In genomic region chr12:32125455-32126084, GRCh38 we compare ENCODE assay signal across 19 cellular contexts. TPM values are rescaled to one million over a fixed set of nuclear protein-coding genes. Genes with fewer than 3 reads are reported as not detected.
A peak's percentile ranks its signal among the peaks of the same experiment; 100 is the strongest.
DNase-seq lines count a peak whose midpoint lies in the region; ATAC-seq, FAIRE-seq and TF ChIP-seq lines count a peak whose summit lies in the region.
"Had no signal": no experiment of that assay in that cellular context is flagged by ENCODE, and none has a peak within 500 bp of the region (broad histone marks: within the 10 kb centered on the region; RNA-seq: fewer than 3 reads in every experiment).

No MANE protein-coding gene starts in this region.

- WGBS in mesodermal cell (ENCODE audit: insufficient coverage in 2 of 2), 2 experiments: 92 to 98% methylated on average over 4 to 5 of the region's 7 CpGs

- H3K9me3 ChIP-seq in Loucy (ENCODE audit: insufficient read depth, low read depth, low read length) (no peaks in the 10 kb centered on the region), mesodermal cell (ENCODE audit: control insufficient read depth, low read length) (no peaks in the 10 kb centered on the region)
- H3K9me3 ChIP-seq: BLaER1, pancreas had no signal

- TF ChIP-seq CTCF in Loucy (conservative IDR thresholded peaks at IDR 0.05; ENCODE audit: low read length) (no peak), bronchial epithelial cell (IDR thresholded peaks at IDR 0.05; ENCODE audit: insufficient read depth, low read length, severe bottlenecking) (no peak)

- H4K20me1 ChIP-seq in Loucy (ENCODE audit: insufficient read depth, low read length, poor library complexity, severe bottlenecking): peaks cover 17% of the 10 kb centered on the region

- H3K4me3 ChIP-seq in Loucy (ENCODE audit: low read length, poor library complexity, severe bottlenecking) (no peak overlapping the region), bronchial epithelial cell (ENCODE audit: low read depth, low read length) (no peak overlapping the region), mesodermal cell (ENCODE audit: extremely low read depth, insufficient read depth, low read length, poor library complexity, severe bottlenecking) (no peak overlapping the region)
- H3K4me3 ChIP-seq: BLaER1, pancreas had no signal

- H3K4me1 ChIP-seq in Loucy (ENCODE audit: insufficient read depth, low read length, poor library complexity, severe bottlenecking) (peaks cover 18% of the 10 kb centered on the region), mesodermal cell (ENCODE audit: control insufficient read depth, insufficient read depth, low read length, poor library complexity, severe bottlenecking) (peaks cover 7% of the 10 kb centered on the region)
- H3K4me1 ChIP-seq: pancreas had no signal

- no peak for FAIRE-seq in bronchial epithelial cell (lab: Jason Lieb, UNC)
- FAIRE-seq: GM18507, GM19239, pancreas had no signal

- peak; percentile 25 for DNase-seq in EH (ENCODE audit: low read depth)
- peak; percentile 52 for DNase-seq in bronchial epithelial cell (ENCODE audit: low read depth)
- no peak for DNase-seq in activated T-cell treated with anti-CD3 and anti-CD28 coated beads for 4 hours
- no peak for DNase-seq in SIG-M5 (lab: John Stamatoyannopoulos, UW)
- no peak for DNase-seq in middle frontal gyrus (ENCODE audit: extremely low spot score, low spot score)
- DNase-seq: activated CD4-positive, CD25-positive, alpha-beta regulatory T cell treated with anti-CD3 and anti-CD28 coated beads, Interleukin-2, amount 50 U/mL, for 72 hours; activated naive CD4-positive, alpha-beta T cell treated with anti-CD3 and anti-CD28 coated beads, Interleukin-2, amount 50 U/mL, for 16 hours; DMS 273 treated with DMSO at 0.1 percent for 48 hours; effector CD4-positive, alpha-beta T cell; NCI-H1092; pancreas; stimulated activated CD4-positive, alpha-beta T cell treated with anti-CD3 and anti-CD28 coated beads, Interleukin-4, amount 100 ng/mL, for 1 hour had no signal

- H3F3A ChIP-seq in Loucy (ENCODE audit: low read depth): no peaks in the 10 kb centered on the region

- peak overlapping the region; percentile 10 for H3K27ac ChIP-seq in mesodermal cell (ENCODE audit: low read depth, low read length, severe bottlenecking)
- H3K27ac ChIP-seq: BLaER1, pancreas had no signal

- no peak overlapping the region for H2AFZ ChIP-seq in Loucy (ENCODE audit: low read length)

- no peaks in the 10 kb centered on the region for H3K9me2 ChIP-seq in Loucy (replicated peaks; ENCODE audit: low read depth, low read length)

- H3K79me2 ChIP-seq in Loucy (ENCODE audit: insufficient read depth, low read length): peaks cover 12% of the 10 kb centered on the region; the same call in 1 of the 2 replicates

- no peaks in the 10 kb centered on the region for H3K27me3 ChIP-seq in Loucy (ENCODE audit: insufficient read depth, low read length, poor library complexity, severe bottlenecking)
- H3K27me3 ChIP-seq in bronchial epithelial cell (ENCODE audit: control insufficient read depth, insufficient read depth, low read length): no peaks in the 10 kb centered on the region
- H3K27me3 ChIP-seq: BLaER1, pancreas had no signal

- no peak overlapping the region for H3K9ac ChIP-seq in Loucy (ENCODE audit: low read depth, low read length, poor library complexity, severe bottlenecking)
- H3K9ac ChIP-seq: BLaER1 had no signal

- ATAC-seq in HG03135 (IDR thresholded peaks at IDR 0.05; ENCODE audit: unreplicated experiment): no peak
- ATAC-seq: left lobe of liver, pancreas had no signal

- peak overlapping the region; percentile 17 for H3K4me2 ChIP-seq in Loucy (ENCODE audit: low read depth, low read length, poor library complexity, severe bottlenecking)
- H3K4me2 ChIP-seq: BLaER1 had no signal

- no peaks in the 10 kb centered on the region for H3K36me3 ChIP-seq in Loucy (ENCODE audit: insufficient read depth, low read length)
- H3K36me3 ChIP-seq in bronchial epithelial cell (ENCODE audit: control insufficient read depth, insufficient read depth, low read length): no peaks in the 10 kb centered on the region
- H3K36me3 ChIP-seq in mesodermal cell (ENCODE audit: control insufficient read depth, insufficient read depth, low read length): peaks cover 18% of the 10 kb centered on the region
- H3K36me3 ChIP-seq: pancreas had no signal

RNA-seq across cellular contexts. Expression of gene BICD1, which starts 18.9 kb away (rescaled TPM):
- 6.1 TPM in 2 replicates for total RNA-seq in bronchial epithelial cell
- polyA plus RNA-seq in mesodermal cell (2013, experiment 1 of 2): 29.6 TPM
- 33.5 TPM for polyA plus RNA-seq in mesodermal cell (2013, experiment 2 of 2)

Comparison
In these comparisons a context has a peak if more than half of its experiments do, and no peak if none do; other contexts are left out.
1. DNase-seq: peak in EH (single experiment) and bronchial epithelial cell (single experiment); none in activated T-cell treated with anti-CD3 and anti-CD28 coated beads for 4 hours (single experiment), SIG-M5 (single experiment) and middle frontal gyrus (single experiment).